9 cellular contexts compared by ENCODE assay signal in genomic region chr1:45929257-45929687, GRCh38.
A peak's percentile ranks its signal among the peaks of the same experiment; 100 is the strongest.
DNase-seq lines count a peak whose midpoint lies in the region; ATAC-seq, FAIRE-seq and TF ChIP-seq lines count a peak whose summit lies in the region.
"Had no signal": no experiment of that assay in that cellular context is flagged by ENCODE, and none has a peak within 500 bp of the region (broad histone marks: within the 10 kb centered on the region; RNA-seq: fewer than 3 reads in every experiment).

No MANE protein-coding gene starts in this region.

- no peaks in the 10 kb centered on the region for H3K9me3 ChIP-seq in heart left ventricle
- H3K9me3 ChIP-seq in SK-N-SH, result no peaks in the 10 kb centered on the region
- H3K9me3 ChIP-seq in gastroesophageal sphincter, result no peaks in the 10 kb centered on the region

- H2AFZ ChIP-seq in SK-N-SH (ENCODE audit: low read depth), result no peak overlapping the region

- peak overlapping the region; percentile 27; the same call in 1 of the 2 replicates for H3K9ac ChIP-seq in SK-N-SH

- H3K27ac ChIP-seq in heart left ventricle (no peak overlapping the region), SK-N-SH (ENCODE audit: low read depth in 2 of 2, low read length in 1 of 2) (peak overlapping the region in 1 of 2 experiments; percentile 68; a peak in 2 of 4 replicates), gastroesophageal sphincter (peak overlapping the region in 3 of 4 donors; percentile 5 to 41 (median 14))

- FAIRE-seq in urothelium cell line (lab: Jason Lieb, UNC), result no peak

- POLR2A ChIA-PET in SK-N-SH (lab: Yijun Ruan, JAX), result no interaction called here

- peaks cover 21% of the 10 kb centered on the region for H3F3A ChIP-seq in SK-N-SH (replicated peaks; ENCODE audit: insufficient read depth)

- H3K27me3 ChIP-seq in heart left ventricle, result no peaks in the 10 kb centered on the region
- no peaks in the 10 kb centered on the region for H3K27me3 ChIP-seq in SK-N-SH (ENCODE audit: insufficient read depth)
- H3K27me3 ChIP-seq in gastroesophageal sphincter, result no peaks in the 10 kb centered on the region

- ATAC-seq in heart left ventricle (peak in 3 of 4 donors; percentile 38 to 42 (median 41)), gastroesophageal sphincter (peak; percentile 53), GM18858 (IDR thresholded peaks at IDR 0.05; ENCODE audit: unreplicated experiment) (no peak), HG02678 (IDR thresholded peaks at IDR 0.05; ENCODE audit: unreplicated experiment) (no peak), HG03457 (IDR thresholded peaks at IDR 0.05; ENCODE audit: unreplicated experiment) (no peak)

- peaks cover 32% of the 10 kb centered on the region for H3K79me2 ChIP-seq in SK-N-SH (ENCODE audit: insufficient read depth)

- H3K4me2 ChIP-seq in SK-N-SH, result peak overlapping the region; percentile 47

- no peak for TF ChIP-seq POLR2A in heart left ventricle (IDR thresholded peaks at IDR 0.05)
- TF ChIP-seq POLR2A in gastroesophageal sphincter (IDR thresholded peaks at IDR 0.05), result no peak

- CTCF ChIA-PET in SK-N-SH (lab: Yijun Ruan, JAX), result interaction anchor here (0.6 to 1.4 kb wide), 2 partner anchors 12 to 15 kb away, joined by 3 read pairs; no protein-coding TSS in a partner anchor

- whole genome bisulfite sequencing in heart left ventricle, 4 donors, result 12 to 31% (median 18%) methylated on average over 2 of the region's 2 CpGs
- WGBS in SK-N-SH (ENCODE audit: low lambda C conversion rate), result 11% methylated on average over 2 of the region's 2 CpGs
- 11% methylated on average over 2 of the region's 2 CpGs; no CpG with 5 or more reads in 1 of the 2 donors for WGBS in gastroesophageal sphincter (ENCODE audit: low coverage in 1 of 2), 2 donors

- intact Hi-C loops in heart left ventricle (cut with DNase I), result loop anchor here in 2 of 10 donors (10.0 kb wide), 1 partner anchor 96 kb away; no protein-coding TSS in a partner anchor
- intact Hi-C loops in cardiac septum (cut with DNase I), result no loop called here

- TF ChIP-seq CTCF in heart left ventricle (IDR thresholded peaks at IDR 0.05), result no peak
- no peak for TF ChIP-seq CTCF in SK-N-SH (IDR thresholded peaks at IDR 0.05)
- no peak for TF ChIP-seq CTCF in gastroesophageal sphincter (IDR thresholded peaks at IDR 0.05)

- no peak for TF ChIP-seq RAD21 in SK-N-SH (IDR thresholded peaks at IDR 0.05; ENCODE audit: low read length)

- H3K36me3 ChIP-seq in heart left ventricle (peaks cover 0 to 6% (median 0%) of the 10 kb centered on the region in 9 donors), SK-N-SH (replicated peaks in 1 of 2; ENCODE audit: control insufficient read depth in 1 of 2, insufficient read depth in 2 of 2, low read length in 1 of 2) (no peaks in the 10 kb centered on the region), gastroesophageal sphincter (no peaks in the 10 kb centered on the region)

- H3K4me3 ChIP-seq in heart left ventricle, result no peak overlapping the region
- H3K4me3 ChIP-seq in SK-N-SH (ENCODE audit: low read depth in 2 of 2, low read length in 1 of 2), result no peak overlapping the region
- H3K4me3 ChIP-seq in gastroesophageal sphincter, result no peak overlapping the region

- no peaks in the 10 kb centered on the region for H3K9me2 ChIP-seq in SK-N-SH

- TF ChIP-seq EP300 in SK-N-SH (IDR thresholded peaks at IDR 0.05; ENCODE audit: borderline replicate concordance in 1 of 2, low read depth in 1 of 2, low read length in 1 of 2) (peak in 1 of 2 experiments; percentile 65; a peak in 1 of 4 replicates), gastroesophageal sphincter (IDR thresholded peaks at IDR 0.05) (no peak)

- H4K20me1 ChIP-seq in SK-N-SH (ENCODE audit: insufficient read depth), result no peaks in the 10 kb centered on the region

- no peak for DNase-seq in heart left ventricle
- DNase-seq in cardiac septum (ENCODE audit: low spot score), result no peak
- DNase-seq in SK-N-SH, result no peak
- peak; percentile 11 for DNase-seq in urothelium cell line (ENCODE audit: low spot score)
- DNase-seq: activated CD4-positive, alpha-beta T cell treated with anti-CD3 and anti-CD28 coated beads for 1 hour had no signal

- H3K4me1 ChIP-seq in heart left ventricle, result peaks cover 0 to 33% (median 13%) of the 10 kb centered on the region in 12 donors
- H3K4me1 ChIP-seq in SK-N-SH (ENCODE audit: control insufficient read depth in 1 of 2, insufficient read depth in 2 of 2, low read depth in 1 of 2, low read length in 1 of 2), result peaks cover 2 to 30% of the 10 kb centered on the region in 2 experiments; a peak in 2 of 4 replicates
- peaks cover 0 to 43% (median 3%) of the 10 kb centered on the region in 3 donors for H3K4me1 ChIP-seq in gastroesophageal sphincter

TF ChIP-seq in SK-N-SH, 30 proteins besides CTCF, POLR2A, EP300 and RAD21:
- TF ChIP-seq TEAD4 (IDR thresholded peaks at IDR 0.05; ENCODE audit: borderline replicate concordance, insufficient read depth) (peak; percentile 83), FOXM1 (IDR thresholded peaks at IDR 0.05; ENCODE audit: low read depth) (no peak), JUND (IDR thresholded peaks at IDR 0.05) (peak; percentile 58), ELF1 (IDR thresholded peaks at IDR 0.05) (no peak), FOSL2 (IDR thresholded peaks at IDR 0.05; ENCODE audit: borderline replicate concordance, low read depth) (peak; percentile 53; the same call in 1 of the 2 replicates), TCF12 (IDR thresholded peaks at IDR 0.05) (peak; percentile 41; the same call in 1 of the 2 replicates), MAX (IDR thresholded peaks at IDR 0.05; ENCODE audit: low read depth) (peak; percentile 41; the same call in 1 of the 2 replicates), NFIC (IDR thresholded peaks at IDR 0.05; ENCODE audit: borderline replicate concordance) (peak; percentile 58; the same call in 1 of the 2 replicates), CHD2 (IDR thresholded peaks at IDR 0.05; ENCODE audit: low read length, partially characterized antibody) (no peak), POLR2AphosphoS5 (IDR thresholded peaks at IDR 0.05; ENCODE audit: low read depth, low read length) (peak; percentile 43; the same call in 1 of the 2 replicates)

Comparison
In these comparisons a context has a peak if more than half of its experiments do, and no peak if none do; other contexts are left out.
1. ATAC-seq: peak in heart left ventricle (3 of 4) and gastroesophageal sphincter (single experiment); none in GM18858 (single experiment), HG02678 (single experiment) and HG03457 (single experiment).
2. H3K27ac ChIP-seq: peak in gastroesophageal sphincter (3 of 4); none in heart left ventricle (0 of 12).